Comparison of ENCODE assay signal across 1 cellular context in the genomic region with DNA sequence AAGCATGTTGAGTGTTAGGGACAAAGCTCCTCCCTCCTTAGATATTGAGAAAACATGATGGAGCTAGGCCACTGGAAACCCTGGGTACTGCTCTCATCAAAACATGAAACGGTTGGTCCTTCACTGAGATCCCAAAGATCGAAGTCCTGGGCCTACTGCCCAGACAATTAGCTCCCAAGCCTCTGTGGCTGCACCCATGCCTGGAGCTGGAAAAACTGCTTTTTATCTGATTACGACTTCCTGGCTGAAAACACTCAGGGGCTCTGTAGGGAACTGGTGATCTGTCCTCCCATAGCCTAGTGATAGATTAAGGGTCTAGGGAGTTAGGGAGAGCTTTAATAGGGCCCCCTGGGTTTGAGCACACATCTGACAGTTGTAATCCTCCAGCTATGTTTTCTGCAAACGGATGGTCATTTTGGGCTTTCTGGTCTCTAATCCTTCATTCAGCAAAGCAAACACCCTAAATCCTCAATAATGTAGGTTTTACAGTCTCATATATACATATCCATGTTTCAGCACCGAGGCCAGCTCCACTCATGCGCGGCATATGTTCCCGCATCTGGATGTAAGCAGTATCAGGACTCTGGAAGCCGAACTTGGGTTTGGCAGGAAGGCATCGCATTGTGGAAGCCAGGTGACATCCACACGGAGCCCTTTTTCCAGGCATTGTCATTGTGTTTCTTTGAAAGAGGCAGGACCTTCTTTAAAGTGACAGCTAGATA.
TF ChIP-seq lines count a peak whose summit lies in the region.

No MANE protein-coding gene starts in this region.

TF ChIP-seq in GM12878, 131 proteins besides CTCF, POLR2A, EP300 and RAD21 (continued from another document):
- TF ChIP-seq CEBPZ (IDR thresholded peaks at IDR 0.05; ENCODE audit: low read depth, low read length) (no peak), NR2C2 (IDR thresholded peaks at IDR 0.05; ENCODE audit: borderline replicate concordance, control insufficient read depth, insufficient read length, low read depth) (no peak), TCF7 (IDR thresholded peaks at IDR 0.05; ENCODE audit: borderline replicate concordance) (no peak)
